In genomic region chr3:72265250-72265649, GRCh38 we compare ENCODE assay signal across 10 cellular contexts.
DNase-seq lines count a peak whose midpoint lies in the region; ATAC-seq, FAIRE-seq and TF ChIP-seq lines count a peak whose summit lies in the region.
"Had no signal": no experiment of that assay in that cellular context is flagged by ENCODE, and none has a peak within 500 bp of the region (broad histone marks: within the 10 kb centered on the region; RNA-seq: fewer than 3 reads in every experiment).

No MANE protein-coding gene starts in this region.

- no peak overlapping the region for H2AFZ ChIP-seq in GM23338

- H3K4me3 ChIP-seq in GM23338 (no peak overlapping the region), kidney (ENCODE audit: low read length in 2 of 2) (no peak overlapping the region), gastrocnemius medialis (no peak overlapping the region)
- H3K4me3 ChIP-seq: lung had no signal

- in situ Hi-C loops in gastrocnemius medialis (cut with MboI; ENCODE audit: low sequenced_read_pairs in 4 of 4), result no loop called here

- no peaks in the 10 kb centered on the region for H4K20me1 ChIP-seq in GM23338 (replicated peaks; ENCODE audit: insufficient read depth)

- peaks cover 12% of the 10 kb centered on the region for H3K4me1 Mint-ChIP-seq in GM23338
- H3K4me1 Mint-ChIP-seq in activated T-helper 17 cell treated with anti-CD3 and anti-CD28 coated beads, Interleukin-2, amount 50 U/mL, for 72 hours, result peaks cover 25% of the 10 kb centered on the region
- H3K4me1 Mint-ChIP-seq in natural killer cell treated with Interleukin-12 subunit alpha and Interleukin-12 subunit beta and Interleukin-15 and Interleukin-18, amount 100 ng/mL, for 72 hours (ENCODE audit: low read depth in 2 of 2), result peaks cover 0 to 3% of the 10 kb centered on the region in 2 donors

- H3K27ac Mint-ChIP-seq in GM23338, result no peak overlapping the region
- peak overlapping the region; percentile 35 for H3K27ac Mint-ChIP-seq in activated T-helper 17 cell treated with anti-CD3 and anti-CD28 coated beads, Interleukin-2, amount 50 U/mL, for 72 hours
- no peak overlapping the region for H3K27ac Mint-ChIP-seq in natural killer cell treated with Interleukin-12 subunit alpha and Interleukin-12 subunit beta and Interleukin-15 and Interleukin-18, amount 100 ng/mL, for 72 hours

- H3K4me3 Mint-ChIP-seq in GM23338, result no peak overlapping the region
- peak overlapping the region; percentile 8 for H3K4me3 Mint-ChIP-seq in activated T-helper 17 cell treated with anti-CD3 and anti-CD28 coated beads, Interleukin-2, amount 50 U/mL, for 72 hours
- H3K4me3 Mint-ChIP-seq in natural killer cell treated with Interleukin-12 subunit alpha and Interleukin-12 subunit beta and Interleukin-15 and Interleukin-18, amount 100 ng/mL, for 72 hours, result no peak overlapping the region

- no peaks in the 10 kb centered on the region for H3K79me2 ChIP-seq in GM23338 (replicated peaks; ENCODE audit: insufficient read depth)

- peaks cover 3% of the 10 kb centered on the region for H3K27me3 Mint-ChIP-seq in GM23338 (ENCODE audit: insufficient read depth, low read depth, poor library complexity)
- peaks cover 13% of the 10 kb centered on the region for H3K27me3 Mint-ChIP-seq in activated T-helper 17 cell treated with anti-CD3 and anti-CD28 coated beads, Interleukin-2, amount 50 U/mL, for 72 hours
- peaks cover 6 to 12% of the 10 kb centered on the region in 2 donors for H3K27me3 Mint-ChIP-seq in natural killer cell treated with Interleukin-12 subunit alpha and Interleukin-12 subunit beta and Interleukin-15 and Interleukin-18, amount 100 ng/mL, for 72 hours

- no peak overlapping the region for H3K9ac ChIP-seq in kidney (ENCODE audit: low read length in 2 of 2)

- H3K36me3 Mint-ChIP-seq in GM23338 (ENCODE audit: low read depth), result no peaks in the 10 kb centered on the region
- no peaks in the 10 kb centered on the region for H3K36me3 Mint-ChIP-seq in activated T-helper 17 cell treated with anti-CD3 and anti-CD28 coated beads, Interleukin-2, amount 50 U/mL, for 72 hours (ENCODE audit: low read depth)
- H3K36me3 Mint-ChIP-seq in natural killer cell treated with Interleukin-12 subunit alpha and Interleukin-12 subunit beta and Interleukin-15 and Interleukin-18, amount 100 ng/mL, for 72 hours, result no peaks in the 10 kb centered on the region

- H3K4me1 ChIP-seq in GM23338 (ENCODE audit: insufficient read depth), result peaks cover 3% of the 10 kb centered on the region; the same call in 1 of the 2 replicates
- peaks cover 5 to 8% of the 10 kb centered on the region in 2 donors for H3K4me1 ChIP-seq in kidney (ENCODE audit: control insufficient read depth in 1 of 2, insufficient read depth in 1 of 2, low read depth in 1 of 2, low read length in 2 of 2)
- peaks cover 2 to 10% of the 10 kb centered on the region in 2 donors for H3K4me1 ChIP-seq in gastrocnemius medialis

- H3K9me2 ChIP-seq in GM23338 (ENCODE audit: insufficient read depth), result no peaks in the 10 kb centered on the region

- H3K36me3 ChIP-seq in GM23338 (ENCODE audit: insufficient read depth) (no peaks in the 10 kb centered on the region), kidney (ENCODE audit: control insufficient read depth in 1 of 2, insufficient read depth in 2 of 2, low read length in 2 of 2) (no peaks in the 10 kb centered on the region), gastrocnemius medialis (no peaks in the 10 kb centered on the region)

- H3F3A ChIP-seq in GM23338 (replicated peaks; ENCODE audit: low read depth), result no peaks in the 10 kb centered on the region

- intact Hi-C loops in kidney (cut with DNase I), result no loop called here
- intact Hi-C loops in gastrocnemius medialis (cut with DNase I; ENCODE audit: low total_unique reads), result loop anchor here (10.0 kb wide), 1 partner anchor 310 kb away; no protein-coding TSS in a partner anchor

- H3K27me3 ChIP-seq in GM23338 (ENCODE audit: insufficient read depth), result no peaks in the 10 kb centered on the region
- peaks cover 0 to 2% (median 0%) of the 10 kb centered on the region in 3 donors for H3K27me3 ChIP-seq in gastrocnemius medialis

- H3K9me3 Mint-ChIP-seq in GM23338, result no peaks in the 10 kb centered on the region
- H3K9me3 Mint-ChIP-seq in activated T-helper 17 cell treated with anti-CD3 and anti-CD28 coated beads, Interleukin-2, amount 50 U/mL, for 72 hours, result peaks cover 4% of the 10 kb centered on the region
- H3K9me3 Mint-ChIP-seq in natural killer cell treated with Interleukin-12 subunit alpha and Interleukin-12 subunit beta and Interleukin-15 and Interleukin-18, amount 100 ng/mL, for 72 hours, result no peaks in the 10 kb centered on the region

- peak; percentile 79 for ATAC-seq in GM23338
- ATAC-seq in activated T-helper 17 cell treated with anti-CD3 and anti-CD28 coated beads, Interleukin-2, amount 50 U/mL, for 72 hours (replicated peaks), result no peak
- ATAC-seq in natural killer cell treated with Interleukin-12 subunit alpha and Interleukin-12 subunit beta and Interleukin-15 and Interleukin-18, amount 100 ng/mL, for 72 hours, result no peak
- no peak for ATAC-seq in HG02588 (IDR thresholded peaks at IDR 0.05; ENCODE audit: unreplicated experiment)
- no peak for ATAC-seq in gastrocnemius medialis

- H3K9me3 ChIP-seq in kidney (ENCODE audit: control insufficient read depth in 1 of 2, low read length in 2 of 2) (no peaks in the 10 kb centered on the region), gastrocnemius medialis (no peaks in the 10 kb centered on the region)

- H3K27ac ChIP-seq in GM23338 (ENCODE audit: low read depth), result no peak overlapping the region
- H3K27ac ChIP-seq in kidney (ENCODE audit: low read depth in 2 of 2, low read length in 2 of 2), result no peak overlapping the region
- no peak overlapping the region for H3K27ac ChIP-seq in gastrocnemius medialis

- no peak for TF ChIP-seq POLR2A in gastrocnemius medialis (IDR thresholded peaks at IDR 0.05)

- H3K4me2 ChIP-seq in GM23338, result no peak overlapping the region

- peak; percentile 34 for DNase-seq in AG20443 (ENCODE audit: low spot score)
- DNase-seq in GM23338 (ENCODE audit: low spot score), result peak; percentile 65
- peak; percentile 68 for DNase-seq in left kidney (ENCODE audit: low read depth, low spot score)
- no peak for DNase-seq in kidney
- no peak for DNase-seq in natural killer cell treated with Interleukin-12 subunit alpha and Interleukin-12 subunit beta and Interleukin-15 and Interleukin-18, amount 100 ng/mL, for 72 hours (ENCODE audit: low spot score)
- no peak for DNase-seq in gastrocnemius medialis
- DNase-seq: NCI-H510A had no signal

- FAIRE-seq in kidney (lab: Jason Lieb, UNC), result no peak

- TF ChIP-seq CTCF in GM23338 (conservative IDR thresholded peaks at IDR 0.05; ENCODE audit: low read depth in 2 of 2), result peak; percentile 51 to 65
- TF ChIP-seq CTCF in kidney (IDR thresholded peaks at IDR 0.05; ENCODE audit: borderline replicate concordance, extremely low read depth, insufficient read depth), result no peak
- no peak for TF ChIP-seq CTCF in gastrocnemius medialis (IDR thresholded peaks at IDR 0.05 in 4 of 5, conservative IDR thresholded peaks at IDR 0.05 in 1 of 5)

TF ChIP-seq in GM23338, 12 proteins besides CTCF, POLR2A, EP300 and RAD21 (continues in another document):
- TF ChIP-seq POLR2AphosphoS5 (IDR thresholded peaks at IDR 0.05; ENCODE audit: low read depth) (no peak), EZH2 (IDR thresholded peaks at IDR 0.05; ENCODE audit: low read depth, unreplicated experiment) (no peak), ZNF114 (CRISPR knock-in tag; IDR thresholded peaks at IDR 0.05) (no peak)

Comparison
In these comparisons a context has a peak if more than half of its experiments do, and no peak if none do; other contexts are left out.
1. DNase-seq: peak in AG20443 (single experiment), GM23338 (single experiment) and left kidney (single experiment); none in kidney (single experiment), natural killer cell treated with Interleukin-12 subunit alpha and Interleukin-12 subunit beta and Interleukin-15 and Interleukin-18, amount 100 ng/mL, for 72 hours (single experiment) and gastrocnemius medialis (0 of 2).
2. CTCF ChIP-seq: peak in GM23338 (2 of 2); none in kidney (single experiment) and gastrocnemius medialis (0 of 5).